8 cellular contexts compared by ENCODE assay signal in the genomic region with DNA sequence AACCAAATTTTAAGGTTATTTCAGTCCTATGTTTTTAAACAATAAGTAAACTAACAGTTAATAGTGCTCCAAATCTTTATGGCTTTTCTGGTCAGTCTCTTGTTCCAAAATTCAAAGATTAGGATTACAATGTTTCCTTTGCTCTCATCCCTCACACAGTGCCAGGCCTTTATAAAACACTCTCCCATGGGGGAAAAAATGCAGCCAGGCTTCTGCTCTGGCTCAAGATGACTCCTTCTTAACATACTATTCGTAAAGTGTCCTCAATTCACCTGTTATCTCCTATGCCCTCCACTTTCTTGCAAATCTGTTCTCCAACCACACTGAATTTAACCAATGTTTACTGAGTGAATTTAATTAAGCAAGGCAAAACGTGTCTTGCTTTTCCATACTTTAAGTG. TPM values are rescaled to one million over a fixed set of nuclear protein-coding genes. Genes with fewer than 3 reads are reported as not detected.
DNase-seq lines count a peak whose midpoint lies in the region; ATAC-seq and TF ChIP-seq lines count a peak whose summit lies in the region.

No MANE protein-coding gene starts in this region.

- CTCF ChIA-PET in SK-N-SH (lab: Yijun Ruan, JAX), result interaction anchor here (1.1 to 6.5 kb wide), 5 partner anchors 10 to 190 kb away, joined by 3 to 45 read pairs (median 13); no protein-coding TSS in a partner anchor
- CTCF ChIA-PET in mammary epithelial cell (lab: Charles Lee; ENCODE audit: low non-redundant PET), result no interaction called here

- H2AFZ ChIP-seq in SK-N-SH (ENCODE audit: low read depth), result peak overlapping the region; percentile 83; the same call in 1 of the 2 replicates
- no peak overlapping the region for H2AFZ ChIP-seq in mammary epithelial cell (ENCODE audit: low read depth, low read length)
- no peak overlapping the region for H2AFZ ChIP-seq in mesenchymal stem cell (ENCODE audit: low read depth, low read length)

- POLR2A ChIA-PET in SK-N-SH (lab: Yijun Ruan, JAX), result interaction anchor here (2.7 kb wide), 1 partner anchor 91 kb away, joined by 28 read pairs; the partner anchor contains the start of gene CSNK1G3

- H3K27ac ChIP-seq in SK-N-SH (ENCODE audit: low read depth in 2 of 2, low read length in 1 of 2) (no peak overlapping the region), mammary epithelial cell (ENCODE audit: insufficient read depth, low read depth, low read length) (peak overlapping the region; percentile 93), mesenchymal stem cell (ENCODE audit: low read length, poor library complexity, severe bottlenecking) (no peak overlapping the region), urinary bladder (ENCODE audit: low read depth) (no peak overlapping the region)

- H3K36me3 ChIP-seq in SK-N-SH (replicated peaks in 1 of 2; ENCODE audit: control insufficient read depth in 1 of 2, insufficient read depth in 2 of 2, low read length in 1 of 2) (peaks cover 6 to 11% of the 10 kb centered on the region in 2 experiments), mammary epithelial cell (ENCODE audit: insufficient read depth, low read length) (peaks cover 3% of the 10 kb centered on the region), mesenchymal stem cell (ENCODE audit: control insufficient read depth in 1 of 2, insufficient read depth in 2 of 2, low read depth in 1 of 2, low read length in 2 of 2) (peaks cover 0 to 15% of the 10 kb centered on the region in 2 experiments), urinary bladder (ENCODE audit: insufficient read depth) (no peaks in the 10 kb centered on the region)

- in situ Hi-C loops in mammary epithelial cell (cut with MboI; ENCODE audit: low sequenced_read_pairs in 2 of 2), result loop anchor here (10.0 to 25.0 kb wide), 2 partner anchors 93 to 191 kb away; partner anchors contain the start of gene CSNK1G3 (in 1 of the 2)

- H3K79me1 ChIP-seq in mesenchymal stem cell (replicated peaks; ENCODE audit: low read length, poor library complexity, severe bottlenecking), result peaks cover 12% of the 10 kb centered on the region

- peak overlapping the region; percentile 85 for H3K4me2 ChIP-seq in SK-N-SH
- H3K4me2 ChIP-seq in mammary epithelial cell (ENCODE audit: insufficient read depth, low read depth, low read length), result peak overlapping the region; percentile 93
- H3K4me2 ChIP-seq in mesenchymal stem cell (ENCODE audit: low read length, poor library complexity, severe bottlenecking), result peak overlapping the region; percentile 58

- H3K79me2 ChIP-seq in SK-N-SH (ENCODE audit: insufficient read depth), result peaks cover 41% of the 10 kb centered on the region
- peaks cover 50% of the 10 kb centered on the region for H3K79me2 ChIP-seq in mammary epithelial cell (ENCODE audit: insufficient read depth, low read length)

- H2BK120ac ChIP-seq in mesenchymal stem cell (ENCODE audit: low read depth, low read length), result no peak overlapping the region

- no TSS peak for BruUV-seq in mammary epithelial cell (replicated peaks; lab: Mats Ljungman, UMichigan)

- WGBS in SK-N-SH (ENCODE audit: low lambda C conversion rate), result 42% methylated on average over 2 of the region's 2 CpGs
- WGBS in mammary epithelial cell (ENCODE audit: low coverage, missing lambda C conversion rate), result 8% methylated on average over 2 of the region's 2 CpGs
- 7% methylated on average over 2 of the region's 2 CpGs for WGBS in mesenchymal stem cell
- 4% methylated on average over 2 of the region's 2 CpGs for WGBS in urinary bladder

- no peak overlapping the region for H2BK5ac ChIP-seq in mesenchymal stem cell (ENCODE audit: low read depth, low read length, poor library complexity, severe bottlenecking)

- H3K4ac ChIP-seq in mesenchymal stem cell (ENCODE audit: low read depth in 1 of 2, low read length in 2 of 2), result no peak overlapping the region

- ATAC-seq in SK-N-SH treated with all-trans-retinoic acid at 6 μM for 48 hours (no peak), HG02885 (IDR thresholded peaks at IDR 0.05; ENCODE audit: poor library complexity, unreplicated experiment) (no peak)

- no peak overlapping the region for H4K8ac ChIP-seq in mesenchymal stem cell (ENCODE audit: low read length)

- TF ChIP-seq RAD21 in SK-N-SH (IDR thresholded peaks at IDR 0.05; ENCODE audit: low read length), result no peak

- H3K18ac ChIP-seq in mesenchymal stem cell (ENCODE audit: low read depth in 1 of 2, low read length in 2 of 2), result no peak overlapping the region

- H2BK12ac ChIP-seq in mesenchymal stem cell (ENCODE audit: low read length in 2 of 2), result no peak overlapping the region

- no peak for TF ChIP-seq EP300 in SK-N-SH (IDR thresholded peaks at IDR 0.05; ENCODE audit: borderline replicate concordance in 1 of 2, low read depth in 1 of 2, low read length in 1 of 2)

- H4K91ac ChIP-seq in mesenchymal stem cell (ENCODE audit: low read length), result no peak overlapping the region

- DNase-seq in SK-N-SH, result no peak
- no peak for DNase-seq in mammary epithelial cell
- peak; percentile 12 for DNase-seq in mesenchymal stem cell
- DNase-seq in NCI-H748 treated with DMSO at 0.1 percent for 48 hours (lab: John Stamatoyannopoulos, UW), result no peak
- no peak for DNase-seq in amniotic stem cell (lab: John Stamatoyannopoulos, UW)

- H3K9me3 ChIP-seq in SK-N-SH, result no peaks in the 10 kb centered on the region
- no peaks in the 10 kb centered on the region for H3K9me3 ChIP-seq in mammary epithelial cell (replicated peaks; ENCODE audit: insufficient read depth, low read length)
- H3K9me3 ChIP-seq in mesenchymal stem cell (ENCODE audit: control insufficient read depth, low read length), result no peaks in the 10 kb centered on the region

- no peak overlapping the region for H2AK5ac ChIP-seq in mesenchymal stem cell (ENCODE audit: low read length, severe bottlenecking)

- no peaks in the 10 kb centered on the region for H3F3A ChIP-seq in SK-N-SH (replicated peaks; ENCODE audit: insufficient read depth)

- H3K9me2 ChIP-seq in SK-N-SH, result no peaks in the 10 kb centered on the region

- H3K9ac ChIP-seq in SK-N-SH, result peak overlapping the region; percentile 77; the same call in 1 of the 2 replicates
- peak overlapping the region; percentile 88 for H3K9ac ChIP-seq in mammary epithelial cell (ENCODE audit: insufficient read depth, low read length)
- peak overlapping the region; percentile 96 for H3K9ac ChIP-seq in mesenchymal stem cell (ENCODE audit: low read length)

- H4K20me1 ChIP-seq in SK-N-SH (ENCODE audit: insufficient read depth) (no peaks in the 10 kb centered on the region), mammary epithelial cell (ENCODE audit: insufficient read depth, low read length) (no peaks in the 10 kb centered on the region)

- H3K4me3 ChIP-seq in SK-N-SH (ENCODE audit: low read depth in 2 of 2, low read length in 1 of 2) (peak overlapping the region; percentile 72 to 91), mammary epithelial cell (replicated peaks in 1 of 3; ENCODE audit: insufficient read depth in 1 of 3, low read depth in 2 of 3, low read length in 3 of 3) (peak overlapping the region; percentile 74 to 85 (median 83)), mesenchymal stem cell (ENCODE audit: insufficient read depth in 1 of 2, low read depth in 1 of 2, low read length in 2 of 2) (peak overlapping the region in 1 of 2 experiments; percentile 97), urinary bladder (ENCODE audit: low read depth, low read length) (peak overlapping the region; percentile 79)

- peaks cover 10 to 11% of the 10 kb centered on the region in 2 experiments; a peak in 3 of 4 replicates for H3K4me1 ChIP-seq in SK-N-SH (ENCODE audit: control insufficient read depth in 1 of 2, insufficient read depth in 2 of 2, low read depth in 1 of 2, low read length in 1 of 2)
- H3K4me1 ChIP-seq in mammary epithelial cell (ENCODE audit: insufficient read depth, low read length), result peaks cover 14% of the 10 kb centered on the region
- H3K4me1 ChIP-seq in mesenchymal stem cell (ENCODE audit: control insufficient read depth, insufficient read depth, low read depth, low read length), result no peaks in the 10 kb centered on the region
- H3K4me1 ChIP-seq in urinary bladder (ENCODE audit: insufficient read depth), result peaks cover 3% of the 10 kb centered on the region

- H3K23ac ChIP-seq in mesenchymal stem cell (ENCODE audit: low read length in 2 of 2), result peak overlapping the region in 1 of 2 experiments; percentile 25

- H3K27me3 ChIP-seq in SK-N-SH (ENCODE audit: insufficient read depth), result no peaks in the 10 kb centered on the region
- no peaks in the 10 kb centered on the region for H3K27me3 ChIP-seq in mammary epithelial cell (ENCODE audit: insufficient read depth, low read length)
- H3K27me3 ChIP-seq in mesenchymal stem cell (ENCODE audit: control insufficient read depth in 1 of 2, insufficient read depth in 1 of 2, low read length in 2 of 2), result no peaks in the 10 kb centered on the region

- intact Hi-C loops in mammary epithelial cell (cut with micrococcal nuclease), result no loop called here

- no peak for TF ChIP-seq CTCF in SK-N-SH (IDR thresholded peaks at IDR 0.05)
- no peak for TF ChIP-seq CTCF in mammary epithelial cell (conservative IDR thresholded peaks at IDR 0.05 in 1 of 2, IDR thresholded peaks at IDR 0.05 in 1 of 2; ENCODE audit: extremely low read depth in 1 of 2, insufficient read depth in 1 of 2, low read depth in 1 of 2, low read length in 2 of 2)

- H2BK15ac ChIP-seq in mesenchymal stem cell (ENCODE audit: low read depth, poor library complexity, severe bottlenecking), result no peak overlapping the region

- dilution Hi-C loops in mammary epithelial cell (cut with HindIII; ENCODE audit: low sequenced_read_pairs), result no loop called here

- H3K14ac ChIP-seq in mesenchymal stem cell (ENCODE audit: low read length in 2 of 2), result no peak overlapping the region

TF ChIP-seq in SK-N-SH, 30 proteins besides CTCF, POLR2A, EP300 and RAD21 (continues in another document):
- no peak for TF ChIP-seq POLR2AphosphoS5 (IDR thresholded peaks at IDR 0.05; ENCODE audit: low read depth, low read length)
- no peak for TF ChIP-seq MEF2A (IDR thresholded peaks at IDR 0.05; ENCODE audit: borderline replicate concordance, low read depth)

RNA-seq across cellular contexts. Expression of gene CEP120, which starts 1.4 kb away (rescaled TPM):
- polyA plus RNA-seq in SK-N-SH (2012; rRNA removed), result 5.0 and 7.0 TPM in 2 replicates
- 6.0 and 6.3 TPM in 2 replicates for polyA plus RNA-seq in SK-N-SH (2012; cell fraction: cytosol; rRNA removed)
- polyA plus RNA-seq in SK-N-SH (2012; cell fraction: nucleus; rRNA removed), result 4.0 and 9.9 TPM in 2 replicates
- 10 to 100 TPM; 20.7 to 24.6 TPM for total RNA-seq in mammary epithelial cell
- 14.7 TPM for polyA plus RNA-seq in mammary epithelial cell
- polyA minus RNA-seq in mammary epithelial cell, result 48.6 TPM
- 8.5 TPM for polyA plus RNA-seq in mesenchymal stem cell (2013, experiment 1 of 2)
- 8.6 TPM for polyA plus RNA-seq in mesenchymal stem cell (2013, experiment 2 of 2)
- 39.5 TPM for total RNA-seq in urinary bladder
- polyA plus RNA-seq in urinary bladder, result 10.3 TPM
